Comparison of ENCODE assay signal across 30 cellular contexts in the genomic region with DNA sequence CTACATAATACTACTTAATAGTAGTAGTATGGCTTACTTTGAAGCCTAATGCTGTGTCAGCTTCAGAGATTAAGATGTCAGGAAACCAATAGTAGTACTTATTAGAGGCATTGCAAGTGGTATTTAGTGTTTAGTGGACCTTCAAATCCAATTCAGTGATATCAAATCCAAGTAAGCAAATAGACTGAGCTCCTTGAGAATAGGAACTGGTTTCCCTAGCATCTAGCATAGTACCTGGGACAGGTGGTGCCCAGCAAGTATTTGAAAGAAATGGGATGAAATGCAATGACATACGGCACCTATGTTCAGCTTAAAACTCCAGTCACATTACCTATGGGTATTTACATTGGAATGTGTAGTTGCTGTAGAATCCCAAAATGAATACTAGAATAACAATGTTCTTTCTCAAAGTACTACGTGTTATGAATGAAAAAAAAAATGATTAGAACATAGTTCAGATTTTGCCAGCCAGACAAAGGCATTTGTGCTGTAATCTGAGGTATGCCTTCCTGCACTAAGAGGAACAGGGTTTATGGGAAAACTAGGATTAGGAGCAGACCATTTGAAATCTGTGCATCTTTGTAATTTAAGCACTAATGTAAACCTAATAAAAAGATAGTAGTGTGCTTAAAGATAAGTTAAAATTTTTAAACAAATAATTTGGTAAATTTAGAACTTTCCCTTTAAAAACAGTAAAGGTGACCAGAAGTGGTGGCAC. TPM values are rescaled to one million over a fixed set of nuclear protein-coding genes. Genes with fewer than 3 reads are reported as not detected.
DNase-seq lines count a peak whose midpoint lies in the region; ATAC-seq and TF ChIP-seq lines count a peak whose summit lies in the region.
"Had no signal": no experiment of that assay in that cellular context is flagged by ENCODE, and none has a peak within 500 bp of the region (broad histone marks: within the 10 kb centered on the region; RNA-seq: fewer than 3 reads in every experiment).

No MANE protein-coding gene starts in this region.

- peaks cover 61% of the 10 kb centered on the region for H4K20me1 ChIP-seq in OCI-LY7 (ENCODE audit: insufficient read depth, low read length)

- peaks cover 86% of the 10 kb centered on the region for H3K4me1 ChIP-seq in OCI-LY7 (ENCODE audit: insufficient read depth, low read length, poor library complexity, severe bottlenecking)
- H3K4me1 ChIP-seq in upper lobe of right lung = peaks cover 60% of the 10 kb centered on the region

- intact Hi-C loops in natural killer cell (cut with micrococcal nuclease) = no loop called here
- intact Hi-C loops in OCI-LY7 (cut with micrococcal nuclease; ENCODE audit: unreplicated experiment) = no loop called here
- intact Hi-C loops in upper lobe of right lung (cut with DNase I) = no loop called here
- intact Hi-C loops in Right ventricle myocardium superior (cut with DNase I) = no loop called here

- no peak overlapping the region for H2AFZ ChIP-seq in OCI-LY7 (ENCODE audit: low read length)

- peaks cover 100% of the 10 kb centered on the region for H3K79me2 ChIP-seq in OCI-LY7 (ENCODE audit: insufficient read depth, low read depth, low read length)

- peaks cover 42% of the 10 kb centered on the region for H3K36me3 ChIP-seq in OCI-LY7 (ENCODE audit: insufficient read depth, low read length)
- peaks cover 7% of the 10 kb centered on the region for H3K36me3 ChIP-seq in upper lobe of right lung
- H3K36me3 ChIP-seq: ovary had no signal

- POLR2A ChIA-PET in OCI-LY7 (lab: Charles Lee) = interaction anchor here (0.5 to 2.3 kb wide), 6 partner anchors 11 to 30 kb away, joined by 3 to 11 read pairs (median 3); no protein-coding TSS in a partner anchor

- no peak for TF ChIP-seq CTCF in natural killer cell (IDR thresholded peaks at IDR 0.05)
- no peak for TF ChIP-seq CTCF in OCI-LY7 (conservative IDR thresholded peaks at IDR 0.05; ENCODE audit: low read length)
- no peak for TF ChIP-seq CTCF in fibroblast of pulmonary artery (IDR thresholded peaks at IDR 0.05; ENCODE audit: low read length, missing control alignments)
- no peak for TF ChIP-seq CTCF in upper lobe of right lung (IDR thresholded peaks at IDR 0.05)

- no peak for ATAC-seq in natural killer cell
- ATAC-seq in natural killer cell treated with Interleukin-12 subunit alpha and Interleukin-12 subunit beta and Interleukin-15 and Interleukin-18, amount 100 ng/mL, for 72 hours = no peak
- peak; percentile 25 for ATAC-seq in upper lobe of right lung
- no peak for ATAC-seq in Right ventricle myocardium superior (ENCODE audit: poor library complexity)
- ATAC-seq: activated CD8-positive, alpha-beta memory T cell treated with anti-CD3 and anti-CD28 coated beads, Interleukin-2, amount 10 ng/mL, durations not matched to agents 7 days and 5 days; activated T-cell treated with anti-CD3 and anti-CD28 coated beads, Interleukin-2, amount 50 U/mL, for 72 hours; heart right ventricle; K562; left colon; SK-N-SH treated with all-trans-retinoic acid at 6 μM for 48 hours had no signal

- H3K9me2 ChIP-seq in OCI-LY7 (ENCODE audit: insufficient read depth, low read length) = no peaks in the 10 kb centered on the region

- no peaks in the 10 kb centered on the region for H3K9me3 Mint-ChIP-seq in natural killer cell
- no peaks in the 10 kb centered on the region for H3K9me3 Mint-ChIP-seq in natural killer cell treated with Interleukin-12 subunit alpha and Interleukin-12 subunit beta and Interleukin-15 and Interleukin-18, amount 100 ng/mL, for 72 hours
- H3K9me3 Mint-ChIP-seq: activated CD4-positive, alpha-beta T cell treated with anti-CD3 and anti-CD28 coated beads, Interleukin-2, amount 10 ng/mL, durations not matched to agents 7 days and 5 days; activated T-cell treated with anti-CD3 and anti-CD28 coated beads, Interleukin-2, amount 50 U/mL, for 72 hours had no signal

- CTCF ChIA-PET in OCI-LY7 (lab: Charles Lee; ENCODE audit: unreplicated experiment) = no interaction called here

- DNase-seq in natural killer cell (no peak), OCI-LY7 (ENCODE audit: low spot score) (no peak), fibroblast of pulmonary artery (ENCODE audit: low read depth) (peak; percentile 25), upper lobe of right lung (no peak), hepatic stellate cell (ENCODE audit: low spot score) (no peak), Right ventricle myocardium superior (no peak)
- no peak for DNase-seq in natural killer cell treated with Interleukin-12 subunit alpha and Interleukin-12 subunit beta and Interleukin-15 and Interleukin-18, amount 100 ng/mL, for 72 hours (ENCODE audit: low spot score)
- DNase-seq in effector CD8-positive, alpha-beta T cell (lab: John Stamatoyannopoulos, UW) = no peak
- DNase-seq: activated CD4-positive, alpha-beta T cell treated with anti-CD3 and anti-CD28 coated beads, Interleukin-2, amount 10 ng/mL, durations not matched to agents 7 days and 5 days; activated CD8-positive, alpha-beta memory T cell treated with anti-CD3 and anti-CD28 coated beads, Interleukin-2, amount 10 ng/mL, durations not matched to agents 7 days and 5 days; activated naive CD4-positive, alpha-beta T cell treated with Interleukin-2 at 50 U/mL for 16 hours; activated T-cell treated with anti-CD3 and anti-CD28 coated beads, Interleukin-2, amount 50 U/mL, for 72 hours; anterior cingulate cortex; C1 segment of cervical spinal cord; dorsolateral prefrontal cortex; heart right ventricle; left colon; mesendoderm; MM.1S; NCI-H146; NCI-H2171 treated with DMSO at 0.1 percent for 48 hours; NCI-H524 treated with DMSO at 0.1 percent for 48 hours; ovary; retina; RPMI8226; stimulated activated CD4-positive, alpha-beta T cell treated with anti-CD3 and anti-CD28 coated beads, Interleukin-4, amount 100 ng/mL, for 1 hour; stimulated activated naive CD4-positive, alpha-beta T cell had no signal

- H3K9me3 ChIP-seq in OCI-LY7 (ENCODE audit: low read length) (no peaks in the 10 kb centered on the region; the same call in 1 of the 2 replicates), upper lobe of right lung (no peaks in the 10 kb centered on the region)
- H3K9me3 ChIP-seq: heart right ventricle, ovary, thoracic aorta had no signal

- H3K4me3 ChIP-seq in OCI-LY7 (ENCODE audit: low read depth, low read length, poor library complexity, severe bottlenecking) = no peak overlapping the region
- no peak overlapping the region for H3K4me3 ChIP-seq in fibroblast of pulmonary artery (replicated peaks; ENCODE audit: low read depth, low read length)
- no peak overlapping the region for H3K4me3 ChIP-seq in upper lobe of right lung
- H3K4me3 ChIP-seq: dorsolateral prefrontal cortex, heart right ventricle, K562, ovary, thoracic aorta had no signal

- no peaks in the 10 kb centered on the region for H3K36me3 Mint-ChIP-seq in natural killer cell
- H3K36me3 Mint-ChIP-seq in natural killer cell treated with Interleukin-12 subunit alpha and Interleukin-12 subunit beta and Interleukin-15 and Interleukin-18, amount 100 ng/mL, for 72 hours = no peaks in the 10 kb centered on the region

- no peak overlapping the region for H3K4me3 Mint-ChIP-seq in natural killer cell
- H3K4me3 Mint-ChIP-seq in natural killer cell treated with Interleukin-12 subunit alpha and Interleukin-12 subunit beta and Interleukin-15 and Interleukin-18, amount 100 ng/mL, for 72 hours = no peak overlapping the region
- H3K4me3 Mint-ChIP-seq: activated CD4-positive, alpha-beta T cell treated with anti-CD3 and anti-CD28 coated beads, Interleukin-2, amount 10 ng/mL, durations not matched to agents 7 days and 5 days; activated CD8-positive, alpha-beta memory T cell treated with anti-CD3 and anti-CD28 coated beads, Interleukin-2, amount 10 ng/mL, durations not matched to agents 7 days and 5 days had no signal

- BruUV-seq in OCI-LY7 (replicated peaks; lab: Mats Ljungman, UMichigan) = no TSS peak

- H3K4me1 Mint-ChIP-seq in natural killer cell = peaks cover 69 to 73% of the 10 kb centered on the region in 2 donors
- H3K4me1 Mint-ChIP-seq in natural killer cell treated with Interleukin-12 subunit alpha and Interleukin-12 subunit beta and Interleukin-15 and Interleukin-18, amount 100 ng/mL, for 72 hours (ENCODE audit: low read depth in 2 of 2) = peaks cover 49 to 59% of the 10 kb centered on the region in 2 donors

- H3K27me3 ChIP-seq in upper lobe of right lung = no peaks in the 10 kb centered on the region
- H3K27me3 ChIP-seq: dorsolateral prefrontal cortex, heart right ventricle, ovary had no signal

- H3K4me2 ChIP-seq in OCI-LY7 (ENCODE audit: low read length) = peak overlapping the region; percentile 77

- H3K27ac Mint-ChIP-seq in natural killer cell = peak overlapping the region; percentile 58 to 89
- H3K27ac Mint-ChIP-seq in natural killer cell treated with Interleukin-12 subunit alpha and Interleukin-12 subunit beta and Interleukin-15 and Interleukin-18, amount 100 ng/mL, for 72 hours = peak overlapping the region in 1 of 2 donors; percentile 21
- H3K27ac Mint-ChIP-seq: activated CD4-positive, alpha-beta T cell treated with anti-CD3 and anti-CD28 coated beads, Interleukin-2, amount 10 ng/mL, durations not matched to agents 7 days and 5 days; activated CD8-positive, alpha-beta memory T cell treated with anti-CD3 and anti-CD28 coated beads, Interleukin-2, amount 10 ng/mL, durations not matched to agents 7 days and 5 days had no signal

- H3K27me3 Mint-ChIP-seq in natural killer cell (ENCODE audit: low read depth in 2 of 2) = no peaks in the 10 kb centered on the region
- no peaks in the 10 kb centered on the region for H3K27me3 Mint-ChIP-seq in natural killer cell treated with Interleukin-12 subunit alpha and Interleukin-12 subunit beta and Interleukin-15 and Interleukin-18, amount 100 ng/mL, for 72 hours
- H3K27me3 Mint-ChIP-seq: activated CD4-positive, alpha-beta T cell treated with anti-CD3 and anti-CD28 coated beads, Interleukin-2, amount 10 ng/mL, durations not matched to agents 7 days and 5 days; activated CD8-positive, alpha-beta memory T cell treated with anti-CD3 and anti-CD28 coated beads, Interleukin-2, amount 10 ng/mL, durations not matched to agents 7 days and 5 days had no signal

- H3K27ac ChIP-seq in OCI-LY7 (ENCODE audit: low read depth, low read length, poor library complexity, severe bottlenecking) (peak overlapping the region; percentile 4), upper lobe of right lung (no peak overlapping the region)
- H3K27ac ChIP-seq: heart right ventricle, ovary, thoracic aorta had no signal

RNA-seq across cellular contexts. Expression of gene LSM14A, which starts 17.1 kb away (rescaled TPM):
- total RNA-seq in natural killer cell (100 to 1,000 TPM; 201 to 246 (median 202) TPM), OCI-LY7 (2022) (189 and 234 TPM in 2 replicates), upper lobe of right lung (92.8 TPM), Right ventricle myocardium superior (69.2 TPM)
- 100 to 1,000 TPM; 119 to 135 TPM for total RNA-seq in natural killer cell treated with Interleukin-12 subunit alpha and Interleukin-12 subunit beta and Interleukin-15 and Interleukin-18, amount 100 ng/mL, for 72 hours
- total RNA-seq in OCI-LY7 (2014; rRNA removed; shearing (Covaris generic)) = 151 and 182 TPM in 2 replicates
